11 cellular contexts compared by ENCODE assay signal in genomic region chr13:102091231-102091630, GRCh38.
DNase-seq lines count a peak whose midpoint lies in the region; TF ChIP-seq lines count a peak whose summit lies in the region.
"Had no signal": no experiment of that assay in that cellular context is flagged by ENCODE, and none has a peak within 500 bp of the region (broad histone marks: within the 10 kb centered on the region; RNA-seq: fewer than 3 reads in every experiment).

No MANE protein-coding gene starts in this region.

- H3K4me1 ChIP-seq in NT2/D1 (ENCODE audit: insufficient read depth, insufficient read length) (no peaks in the 10 kb centered on the region), skeletal muscle tissue (ENCODE audit: control insufficient read depth in 3 of 3, insufficient read depth in 3 of 3, low read length in 3 of 3) (no peaks in the 10 kb centered on the region), tibial nerve (no peaks in the 10 kb centered on the region)
- H3K4me1 ChIP-seq in effector memory CD4-positive, alpha-beta T cell (ENCODE audit: control insufficient read depth, insufficient read depth, low read length, poor library complexity, severe bottlenecking) = no peaks in the 10 kb centered on the region

- peaks cover 5% of the 10 kb centered on the region for H3K4me1 Mint-ChIP-seq in endothelial cell (ENCODE audit: unreplicated experiment)
- H3K4me1 Mint-ChIP-seq: memory B cell had no signal

- no peak for TF ChIP-seq EP300 in tibial nerve (IDR thresholded peaks at IDR 0.05)

- no peaks in the 10 kb centered on the region for H3K9me3 Mint-ChIP-seq in endothelial cell (ENCODE audit: unreplicated experiment)

- H3K27me3 ChIP-seq in NT2/D1 (ENCODE audit: insufficient read depth, insufficient read length) (no peaks in the 10 kb centered on the region), skeletal muscle tissue (ENCODE audit: control insufficient read depth in 3 of 3, insufficient read depth in 3 of 3, low read length in 3 of 3) (no peaks in the 10 kb centered on the region), tibial nerve (no peaks in the 10 kb centered on the region)
- H3K27me3 ChIP-seq in effector memory CD4-positive, alpha-beta T cell (replicated peaks; ENCODE audit: control insufficient read depth, insufficient read depth, low read length, poor library complexity, severe bottlenecking) = no peaks in the 10 kb centered on the region

- DNase-seq in NCI-H524 (lab: John Stamatoyannopoulos, UW) (peak; percentile 19 to 32), NCI-H524 treated with DMSO at 0.1 percent for 48 hours (lab: John Stamatoyannopoulos, UW) (no peak), NT2/D1 (ENCODE audit: low read depth, low spot score) (peak; percentile 52), endothelial cell (ENCODE audit: low spot score) (peak; percentile 10), tibial nerve (ENCODE audit: low spot score in 2 of 2) (no peak), superior temporal gyrus (ENCODE audit: extremely low spot score) (no peak)
- DNase-seq in effector memory CD4-positive, alpha-beta T cell = no peak
- DNase-seq: activated CD8-positive, alpha-beta T cell treated with anti-CD3 and anti-CD28 coated beads, Interleukin-2, amount 10 ng/mL, durations not matched to agents 7 days and 5 days; NCI-H2029 treated with DMSO at 0.1 percent for 48 hours had no signal

- TF ChIP-seq CTCF in endothelial cell (IDR thresholded peaks at IDR 0.05; ENCODE audit: unreplicated experiment) (peak; percentile 20), tibial nerve (IDR thresholded peaks at IDR 0.05) (no peak)

- no peaks in the 10 kb centered on the region for H3K9me3 ChIP-seq in NT2/D1 (ENCODE audit: insufficient read depth, low read length)
- no peaks in the 10 kb centered on the region for H3K9me3 ChIP-seq in skeletal muscle tissue (ENCODE audit: control insufficient read depth in 3 of 3, low read length in 3 of 3)
- H3K9me3 ChIP-seq in tibial nerve = no peaks in the 10 kb centered on the region
- H3K9me3 ChIP-seq in effector memory CD4-positive, alpha-beta T cell (ENCODE audit: control insufficient read depth, low read length) = no peaks in the 10 kb centered on the region

- no peak overlapping the region for H3K4me3 Mint-ChIP-seq in endothelial cell (ENCODE audit: unreplicated experiment)
- H3K4me3 Mint-ChIP-seq: activated CD8-positive, alpha-beta T cell treated with anti-CD3 and anti-CD28 coated beads, Interleukin-2, amount 10 ng/mL, durations not matched to agents 7 days and 5 days; memory B cell had no signal

- H3K9ac ChIP-seq in NT2/D1 (ENCODE audit: insufficient read length, low read depth) (no peak overlapping the region), skeletal muscle tissue (ENCODE audit: low read depth in 1 of 3, low read length in 3 of 3) (no peak overlapping the region)

- peak overlapping the region; percentile 28 for H3K27ac Mint-ChIP-seq in endothelial cell (ENCODE audit: unreplicated experiment)
- H3K27ac Mint-ChIP-seq: activated CD8-positive, alpha-beta T cell treated with anti-CD3 and anti-CD28 coated beads, Interleukin-2, amount 10 ng/mL, durations not matched to agents 7 days and 5 days; memory B cell had no signal

- H3K27ac ChIP-seq in skeletal muscle tissue (ENCODE audit: low read depth, low read length) = peak overlapping the region; percentile 65
- no peak overlapping the region for H3K27ac ChIP-seq in tibial nerve
- no peak overlapping the region for H3K27ac ChIP-seq in effector memory CD4-positive, alpha-beta T cell (ENCODE audit: insufficient read depth, low read length, poor library complexity, severe bottlenecking)

- WGBS in tibial nerve, 2 donors = 47 to 59% methylated on average over 3 of the region's 3 CpGs

- TF ChIP-seq POLR2A in tibial nerve (IDR thresholded peaks at IDR 0.05) = no peak

- H3K36me3 ChIP-seq in NT2/D1 (ENCODE audit: insufficient read depth, insufficient read length, low read length) (no peaks in the 10 kb centered on the region), skeletal muscle tissue (ENCODE audit: control insufficient read depth in 3 of 3, insufficient read depth in 3 of 3, low read length in 3 of 3) (no peaks in the 10 kb centered on the region), tibial nerve (no peaks in the 10 kb centered on the region)
- no peaks in the 10 kb centered on the region for H3K36me3 ChIP-seq in effector memory CD4-positive, alpha-beta T cell (ENCODE audit: control insufficient read depth, insufficient read depth, low read length)

- H3K27me3 Mint-ChIP-seq in endothelial cell (ENCODE audit: unreplicated experiment) = no peaks in the 10 kb centered on the region
- H3K27me3 Mint-ChIP-seq: memory B cell had no signal

- H3K4me3 ChIP-seq in NT2/D1 (ENCODE audit: insufficient read length, low read depth) (no peak overlapping the region), skeletal muscle tissue (ENCODE audit: low read length in 3 of 3) (no peak overlapping the region), tibial nerve (no peak overlapping the region)
- H3K4me3 ChIP-seq in effector memory CD4-positive, alpha-beta T cell (ENCODE audit: insufficient read depth, low read depth, low read length, poor library complexity, severe bottlenecking) = no peak overlapping the region

- H3K36me3 Mint-ChIP-seq in endothelial cell (ENCODE audit: low read depth, unreplicated experiment) = no peaks in the 10 kb centered on the region
- H3K36me3 Mint-ChIP-seq: memory B cell had no signal

Comparison
In these comparisons a context has a peak if more than half of its experiments do, and no peak if none do; other contexts are left out.
1. DNase-seq: peak in NCI-H524 (2 of 2), NT2/D1 (single experiment) and endothelial cell (single experiment); none in NCI-H524 treated with DMSO at 0.1 percent for 48 hours (single experiment), tibial nerve (0 of 2), superior temporal gyrus (single experiment) and effector memory CD4-positive, alpha-beta T cell (0 of 3).